ENCODE assay signal across 14 cellular contexts in genomic region chr5:78548216-78548615, GRCh38.
DNase-seq lines count a peak whose midpoint lies in the region; ATAC-seq and TF ChIP-seq lines count a peak whose summit lies in the region.
"Had no signal": no experiment of that assay in that cellular context is flagged by ENCODE, and none has a peak within 500 bp of the region (broad histone marks: within the 10 kb centered on the region; RNA-seq: fewer than 3 reads in every experiment).

No MANE protein-coding gene starts in this region.

- no peak overlapping the region for H3K14ac ChIP-seq in mesenchymal stem cell (ENCODE audit: low read length in 2 of 2)

- H3K4me3 ChIP-seq in HL-60 (replicated peaks; ENCODE audit: insufficient read depth, low read length) = no peak overlapping the region
- no peak overlapping the region for H3K4me3 ChIP-seq in mesenchymal stem cell (ENCODE audit: insufficient read depth in 1 of 2, low read depth in 1 of 2, low read length in 2 of 2)
- H3K4me3 ChIP-seq: K562 had no signal

- peaks cover 95% of the 10 kb centered on the region for H3K4me1 Mint-ChIP-seq in dendritic cell treated with granulocyte-macrophage colony-stimulating factor and Interleukin-4, amounts not matched to agents 40 ng/mL and 50 ng/mL, for 4 days (ENCODE audit: low read depth)
- peaks cover 3% of the 10 kb centered on the region for H3K4me1 Mint-ChIP-seq in activated CD8-positive, alpha-beta T cell treated with anti-CD3 and anti-CD28 coated beads for 36 hours (ENCODE audit: low read depth)

- ATAC-seq in GM19397 (IDR thresholded peaks at IDR 0.05; ENCODE audit: unreplicated experiment) = no peak
- ATAC-seq in activated CD8-positive, alpha-beta T cell treated with anti-CD3 and anti-CD28 coated beads for 36 hours = no peak
- ATAC-seq: activated T-cell treated with anti-CD3 and anti-CD28 coated beads, Interleukin-2, amount 50 U/mL, for 72 hours; K562 had no signal

- peaks cover 5 to 7% of the 10 kb centered on the region in 2 experiments for H3K36me3 ChIP-seq in mesenchymal stem cell (ENCODE audit: control insufficient read depth in 1 of 2, insufficient read depth in 2 of 2, low read depth in 1 of 2, low read length in 2 of 2)

- H3K18ac ChIP-seq in mesenchymal stem cell (ENCODE audit: low read depth in 1 of 2, low read length in 2 of 2) = peak overlapping the region; percentile 67 to 83

- peak overlapping the region; percentile 82 for H3K9ac ChIP-seq in mesenchymal stem cell (ENCODE audit: low read length)

- no peaks in the 10 kb centered on the region for H3K9me3 Mint-ChIP-seq in dendritic cell treated with granulocyte-macrophage colony-stimulating factor and Interleukin-4, amounts not matched to agents 40 ng/mL and 50 ng/mL, for 4 days
- no peaks in the 10 kb centered on the region for H3K9me3 Mint-ChIP-seq in activated CD8-positive, alpha-beta T cell treated with anti-CD3 and anti-CD28 coated beads for 36 hours
- H3K9me3 Mint-ChIP-seq: activated T-cell treated with anti-CD3 and anti-CD28 coated beads, Interleukin-2, amount 50 U/mL, for 72 hours; naive B cell had no signal

- H3K27me3 ChIP-seq in HL-60 (ENCODE audit: insufficient read depth, poor library complexity, severe bottlenecking) (no peaks in the 10 kb centered on the region), mesenchymal stem cell (ENCODE audit: control insufficient read depth in 1 of 2, insufficient read depth in 1 of 2, low read length in 2 of 2) (no peaks in the 10 kb centered on the region)

- H3K79me1 ChIP-seq in mesenchymal stem cell (replicated peaks; ENCODE audit: low read length, poor library complexity, severe bottlenecking) = peaks cover 16% of the 10 kb centered on the region

- H3K4ac ChIP-seq in mesenchymal stem cell (ENCODE audit: low read depth in 1 of 2, low read length in 2 of 2) = peak overlapping the region in 1 of 2 experiments; percentile 71

- peaks cover 43% of the 10 kb centered on the region for H3K36me3 Mint-ChIP-seq in dendritic cell treated with granulocyte-macrophage colony-stimulating factor and Interleukin-4, amounts not matched to agents 40 ng/mL and 50 ng/mL, for 4 days (ENCODE audit: low read depth)
- H3K36me3 Mint-ChIP-seq in activated CD8-positive, alpha-beta T cell treated with anti-CD3 and anti-CD28 coated beads for 36 hours (ENCODE audit: low read depth) = no peaks in the 10 kb centered on the region
- H3K36me3 Mint-ChIP-seq: naive B cell had no signal

- peak overlapping the region; percentile 87 for H4K91ac ChIP-seq in mesenchymal stem cell (ENCODE audit: low read length)

- intact Hi-C loops in dendritic cell treated with granulocyte-macrophage colony-stimulating factor and Interleukin-4, amounts not matched to agents 40 ng/mL and 50 ng/mL, for 4 days (cut with micrococcal nuclease) = no loop called here
- intact Hi-C loops in activated CD8-positive, alpha-beta T cell treated with anti-CD3 and anti-CD28 coated beads for 36 hours (cut with micrococcal nuclease) = no loop called here

- H2BK5ac ChIP-seq in mesenchymal stem cell (ENCODE audit: low read depth, low read length, poor library complexity, severe bottlenecking) = no peak overlapping the region

- H3K27ac Mint-ChIP-seq in dendritic cell treated with granulocyte-macrophage colony-stimulating factor and Interleukin-4, amounts not matched to agents 40 ng/mL and 50 ng/mL, for 4 days = peak overlapping the region; percentile 91
- no peak overlapping the region for H3K27ac Mint-ChIP-seq in activated CD8-positive, alpha-beta T cell treated with anti-CD3 and anti-CD28 coated beads for 36 hours
- H3K27ac Mint-ChIP-seq: activated T-cell treated with anti-CD3 and anti-CD28 coated beads, Interleukin-2, amount 50 U/mL, for 72 hours had no signal

- H2BK12ac ChIP-seq in mesenchymal stem cell (ENCODE audit: low read length in 2 of 2) = peak overlapping the region; percentile 34 to 66

- POLR2A ChIA-PET in activated CD8-positive, alpha-beta T cell treated with anti-CD3 and anti-CD28 coated beads for 36 hours (lab: Charles Lee) = no interaction called here

- no peak overlapping the region for H3K23ac ChIP-seq in mesenchymal stem cell (ENCODE audit: low read length in 2 of 2)

- H2AK5ac ChIP-seq in mesenchymal stem cell (ENCODE audit: low read length, severe bottlenecking) = peak overlapping the region; percentile 11

- H3K27me3 Mint-ChIP-seq in dendritic cell treated with granulocyte-macrophage colony-stimulating factor and Interleukin-4, amounts not matched to agents 40 ng/mL and 50 ng/mL, for 4 days = no peaks in the 10 kb centered on the region
- no peaks in the 10 kb centered on the region for H3K27me3 Mint-ChIP-seq in activated CD8-positive, alpha-beta T cell treated with anti-CD3 and anti-CD28 coated beads for 36 hours
- H3K27me3 Mint-ChIP-seq: naive B cell had no signal

- no peak overlapping the region for H2BK15ac ChIP-seq in mesenchymal stem cell (ENCODE audit: low read depth, poor library complexity, severe bottlenecking)

- H3K4me1 ChIP-seq in mesenchymal stem cell (ENCODE audit: control insufficient read depth, insufficient read depth, low read depth, low read length) = peaks cover 13% of the 10 kb centered on the region

- H3K9me3 ChIP-seq in mesenchymal stem cell (ENCODE audit: control insufficient read depth, low read length) = no peaks in the 10 kb centered on the region

- H3K4me3 Mint-ChIP-seq in dendritic cell treated with granulocyte-macrophage colony-stimulating factor and Interleukin-4, amounts not matched to agents 40 ng/mL and 50 ng/mL, for 4 days = peak overlapping the region; percentile 71
- H3K4me3 Mint-ChIP-seq in activated CD8-positive, alpha-beta T cell treated with anti-CD3 and anti-CD28 coated beads for 36 hours = no peak overlapping the region
- H3K4me3 Mint-ChIP-seq: activated T-cell treated with anti-CD3 and anti-CD28 coated beads, Interleukin-2, amount 50 U/mL, for 72 hours; naive B cell had no signal

- H2AFZ ChIP-seq in mesenchymal stem cell (ENCODE audit: low read depth, low read length) = no peak overlapping the region

- DNase-seq in HL-60 (ENCODE audit: low read depth in 1 of 2, low spot score in 1 of 2) (no peak), mesenchymal stem cell (no peak), substantia nigra (lab: John Stamatoyannopoulos, UW) (no peak), GOT3 (lab: John Stamatoyannopoulos, UW) (no peak), NOMO-1 treated with DMSO at 0.1 percent for 48 hours (lab: John Stamatoyannopoulos, UW; ENCODE audit: unreplicated experiment) (no peak)
- no peak for DNase-seq in activated CD8-positive, alpha-beta T cell treated with anti-CD3 and anti-CD28 coated beads for 36 hours
- DNase-seq: activated CD4-positive, alpha-beta T cell treated with anti-CD3 and anti-CD28 coated beads for 1 hour; activated T-cell treated with anti-CD3 and anti-CD28 coated beads, Interleukin-2, amount 50 U/mL, for 72 hours; erythroblast; naive B cell; NCI-H2081 treated with DMSO at 0.1 percent for 48 hours had no signal

- H3K4me2 ChIP-seq in mesenchymal stem cell (ENCODE audit: low read length, poor library complexity, severe bottlenecking) = no peak overlapping the region

- WGBS in mesenchymal stem cell = 92% methylated on average over 6 of the region's 6 CpGs

- H4K8ac ChIP-seq in mesenchymal stem cell (ENCODE audit: low read length) = peak overlapping the region; percentile 61

- no peak for TF ChIP-seq CTCF in HL-60 (IDR thresholded peaks at IDR 0.05; ENCODE audit: insufficient read depth, low read length)
- TF ChIP-seq CTCF in activated CD8-positive, alpha-beta T cell treated with anti-CD3 and anti-CD28 coated beads for 36 hours (IDR thresholded peaks at IDR 0.05) = no peak

- CTCF ChIA-PET in activated CD8-positive, alpha-beta T cell treated with anti-CD3 and anti-CD28 coated beads for 36 hours (lab: Charles Lee) = no interaction called here

- no peak overlapping the region for H2BK120ac ChIP-seq in mesenchymal stem cell (ENCODE audit: low read depth, low read length)

- H3K27ac ChIP-seq in HL-60 (replicated peaks) (peak overlapping the region; percentile 63), mesenchymal stem cell (ENCODE audit: low read length, poor library complexity, severe bottlenecking) (no peak overlapping the region), substantia nigra (ENCODE audit: low read depth, low read length, poor library complexity, severe bottlenecking) (peak overlapping the region; percentile 68)
